In the genomic region with DNA sequence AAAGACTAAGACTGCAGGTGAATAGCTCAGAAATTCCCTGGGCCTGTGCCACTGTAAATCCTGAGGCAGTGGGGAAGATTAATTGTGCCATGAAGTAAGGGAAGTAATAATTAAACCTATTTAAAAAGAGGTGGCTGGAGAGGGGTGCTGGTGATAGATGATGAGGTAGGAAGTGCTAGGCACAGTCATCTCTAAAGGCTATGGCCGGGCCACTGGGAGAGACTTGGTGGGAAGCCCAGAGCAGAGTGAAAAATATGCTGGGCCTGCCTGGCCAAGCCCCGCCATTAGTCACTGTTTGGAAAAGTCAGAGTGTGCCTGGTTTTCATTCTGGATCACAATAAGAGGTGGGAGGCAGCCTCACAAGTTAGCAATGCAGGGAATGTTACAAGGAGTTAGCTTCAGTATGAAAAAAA, we compare ENCODE assay signal across 9 cellular contexts.
A peak's percentile ranks its signal among the peaks of the same experiment; 100 is the strongest.
DNase-seq lines count a peak whose midpoint lies in the region; ATAC-seq and TF ChIP-seq lines count a peak whose summit lies in the region.
"Had no signal": no experiment of that assay in that cellular context is flagged by ENCODE, and none has a peak within 500 bp of the region (broad histone marks: within the 10 kb centered on the region; RNA-seq: fewer than 3 reads in every experiment).

No MANE protein-coding gene starts in this region.

- intact Hi-C loops in prostate gland (cut with DNase I): no loop called here

- H3K4me3 ChIP-seq in gastroesophageal sphincter: no peak overlapping the region
- no peak overlapping the region for H3K4me3 ChIP-seq in prostate gland

- WGBS in gastroesophageal sphincter (ENCODE audit: low coverage in 1 of 2), 2 donors: 0 to 15% methylated on average over 2 of the region's 2 CpGs
- 23% methylated on average over 2 of the region's 2 CpGs for WGBS in prostate gland

- TF ChIP-seq POLR2A in gastroesophageal sphincter (IDR thresholded peaks at IDR 0.05): no peak
- no peak for TF ChIP-seq POLR2A in prostate gland (IDR thresholded peaks at IDR 0.05)

- DNase-seq in EL (peak; percentile 94), T1000 (lab: John Stamatoyannopoulos, UW) (peak; percentile 50), prostate gland (ENCODE audit: low spot score) (peak; percentile 55), occipital lobe (lab: John Stamatoyannopoulos, UW) (no peak)

- H3K4me1 ChIP-seq in gastroesophageal sphincter (peaks cover 0 to 40% (median 8%) of the 10 kb centered on the region in 3 donors), prostate gland (replicated peaks) (no peaks in the 10 kb centered on the region)

- ATAC-seq in gastroesophageal sphincter (peak; percentile 90), GM19395 (IDR thresholded peaks at IDR 0.05; ENCODE audit: unreplicated experiment) (no peak), GM21737 (IDR thresholded peaks at IDR 0.05; ENCODE audit: unreplicated experiment) (no peak), HG02798 (IDR thresholded peaks at IDR 0.05; ENCODE audit: poor library complexity, unreplicated experiment) (no peak)

- H3K36me3 ChIP-seq in gastroesophageal sphincter (no peaks in the 10 kb centered on the region), prostate gland (no peaks in the 10 kb centered on the region)
- H3K36me3 ChIP-seq: neutrophil had no signal

- H3K27me3 ChIP-seq in gastroesophageal sphincter (no peaks in the 10 kb centered on the region), prostate gland (replicated peaks; ENCODE audit: insufficient read depth) (no peaks in the 10 kb centered on the region)
- H3K27me3 ChIP-seq: neutrophil had no signal

- TF ChIP-seq CTCF in gastroesophageal sphincter (IDR thresholded peaks at IDR 0.05): no peak
- no peak for TF ChIP-seq CTCF in prostate gland (IDR thresholded peaks at IDR 0.05)

- no peak for TF ChIP-seq EP300 in gastroesophageal sphincter (IDR thresholded peaks at IDR 0.05)

- H3K9me3 ChIP-seq in gastroesophageal sphincter: no peaks in the 10 kb centered on the region
- no peaks in the 10 kb centered on the region for H3K9me3 ChIP-seq in prostate gland
- H3K9me3 ChIP-seq: neutrophil had no signal

- H3K27ac ChIP-seq in gastroesophageal sphincter: peak overlapping the region; percentile 66 to 86 (median 75)
- H3K27ac ChIP-seq in prostate gland: peak overlapping the region in 1 of 2 donors; percentile 19
- H3K27ac ChIP-seq: neutrophil had no signal
